In genomic region chr12:11621797-11622423, GRCh38 we compare ENCODE assay signal across 9 cellular contexts. TPM values are rescaled to one million over a fixed set of nuclear protein-coding genes. Genes with fewer than 3 reads are reported as not detected.
DNase-seq lines count a peak whose midpoint lies in the region; ATAC-seq and TF ChIP-seq lines count a peak whose summit lies in the region.
"Had no signal": no experiment of that assay in that cellular context is flagged by ENCODE, and none has a peak within 500 bp of the region (broad histone marks: within the 10 kb centered on the region; RNA-seq: fewer than 3 reads in every experiment).

No MANE protein-coding gene starts in this region.

- no peak overlapping the region for H3K9ac ChIP-seq in H9 (ENCODE audit: extremely low read depth, insufficient read length, low read length)

- no peak overlapping the region for H3K23ac ChIP-seq in H9 (ENCODE audit: insufficient read length, low read depth, low read length)

- no peak overlapping the region for H2BK15ac ChIP-seq in H9 (ENCODE audit: low read depth, low read length)

- peaks cover 44% of the 10 kb centered on the region in 2 experiments for H3K4me1 Mint-ChIP-seq in H9

- no peak overlapping the region for H3K4me3 Mint-ChIP-seq in H9

- no peaks in the 10 kb centered on the region for H4K20me1 ChIP-seq in H9 (ENCODE audit: control insufficient read depth, insufficient read depth, insufficient read length)

- peak; percentile 45 for DNase-seq in Ammon's horn (ENCODE audit: low spot score)
- peak; percentile 55 for DNase-seq in H9
- peak; percentile 11 for DNase-seq in activated CD4-positive, alpha-beta T cell treated with anti-CD3 and anti-CD28 coated beads for 1 hour
- peak in 2 of 3 donors; percentile 17 to 43 for DNase-seq in right cardiac atrium
- no peak for DNase-seq in uterus
- no peak for DNase-seq in NCI-H2171 (lab: John Stamatoyannopoulos, UW)
- DNase-seq in GM19238 (ENCODE audit: insufficient read length, low spot score), result no peak
- DNase-seq: stimulated activated CD4-positive, alpha-beta T cell treated with anti-CD3 and anti-CD28 coated beads, Interleukin-15, amount 100 ng/mL, for 24 hours had no signal

- H3K23me2 ChIP-seq in H9 (ENCODE audit: insufficient read length, low read depth, low read length, poor library complexity, severe bottlenecking), result no peaks in the 10 kb centered on the region

- no peaks in the 10 kb centered on the region for H3K27me3 Mint-ChIP-seq in H9 (ENCODE audit: low read depth)

- intact Hi-C loops in right cardiac atrium (cut with DNase I), result no loop called here
- intact Hi-C loops in uterus (cut with DNase I; ENCODE audit: low total_unique reads), result no loop called here

- H2AK5ac ChIP-seq in H9 (ENCODE audit: insufficient read length, low read length), result no peak overlapping the region

- no peak overlapping the region for H4K91ac ChIP-seq in H9 (ENCODE audit: insufficient read length, low read depth, low read length)

- no CpG with 5 or more reads among the region's 5 CpGs for WGBS in H9 (ENCODE audit: extremely low coverage, insufficient read length, low lambda C conversion rate)
- 56% methylated on average over 5 of the region's 5 CpGs for WGBS in right cardiac atrium

- no peak overlapping the region for H3T11ph ChIP-seq in H9 (ENCODE audit: low read length)

- no peak overlapping the region for H2BK20ac ChIP-seq in H9 (ENCODE audit: low read depth, low read length, poor library complexity, severe bottlenecking)

- no peak overlapping the region for H2BK120ac ChIP-seq in H9 (ENCODE audit: low read depth, low read length, poor library complexity, severe bottlenecking)

- H3K36me3 ChIP-seq in uterus, result no peaks in the 10 kb centered on the region

- H3K4me2 ChIP-seq in H9 (ENCODE audit: insufficient read depth, insufficient read length, low read length), result no peak overlapping the region

- H4K8ac ChIP-seq in H9 (replicated peaks; ENCODE audit: insufficient read length, low read depth, low read length), result no peak overlapping the region

- H3K4me1 ChIP-seq in H9 (ENCODE audit: insufficient read depth, low read length) (peaks cover 14% of the 10 kb centered on the region; the same call in 1 of the 2 replicates), right cardiac atrium (ENCODE audit: control insufficient read depth, insufficient read depth, low read length) (no peaks in the 10 kb centered on the region), uterus (no peaks in the 10 kb centered on the region)

- peaks cover 9 to 21% (median 16%) of the 10 kb centered on the region in 3 experiments for H3K36me3 Mint-ChIP-seq in H9 (ENCODE audit: insufficient read depth in 1 of 3, low read depth in 3 of 3)

- H3K9me3 ChIP-seq in H9 (ENCODE audit: control insufficient read depth, low read depth, low read length), result no peaks in the 10 kb centered on the region
- H3K9me3 ChIP-seq in right cardiac atrium (ENCODE audit: control insufficient read depth, low read length), result no peaks in the 10 kb centered on the region
- H3K9me3 ChIP-seq in uterus, result no peaks in the 10 kb centered on the region

- no peak overlapping the region for H2AFZ ChIP-seq in H9 (ENCODE audit: low read length)

- H2BK12ac ChIP-seq in H9 (ENCODE audit: insufficient read length, low read depth, low read length), result no peak overlapping the region

- H3K27me3 ChIP-seq in H9 (ENCODE audit: insufficient read depth, low read length) (no peaks in the 10 kb centered on the region), right cardiac atrium (ENCODE audit: control insufficient read depth, insufficient read depth) (no peaks in the 10 kb centered on the region), uterus (no peaks in the 10 kb centered on the region)

- peaks cover 4% of the 10 kb centered on the region; the same call in 1 of the 2 replicates for H3K79me2 ChIP-seq in H9 (ENCODE audit: insufficient read depth, low read length)

- H3K18ac ChIP-seq in H9 (ENCODE audit: insufficient read length, low read depth, low read length), result no peak overlapping the region

- peak overlapping the region in 1 of 3 experiments; percentile 69; a peak in 5 of 7 replicates for H3K27ac Mint-ChIP-seq in H9

- H3K4me3 ChIP-seq in right cardiac atrium (ENCODE audit: low read length) (no peak overlapping the region), uterus (no peak overlapping the region)

- H3K27ac ChIP-seq in H9 (ENCODE audit: insufficient read length, low read depth, low read length) (no peak overlapping the region), right cardiac atrium (ENCODE audit: low read length) (no peak overlapping the region), uterus (no peak overlapping the region)

- H3K56ac ChIP-seq in H9 (ENCODE audit: insufficient read length, low read depth, low read length), result no peak overlapping the region

- TF ChIP-seq CTCF in H9 (conservative IDR thresholded peaks at IDR 0.05), result 0 out of 3 replicates have a peak, but pooled peaks have one; percentile 16
- no peak for TF ChIP-seq CTCF in uterus (IDR thresholded peaks at IDR 0.05)

- H3K9me3 Mint-ChIP-seq in H9, result peaks cover 10 to 11% of the 10 kb centered on the region in 2 experiments

- no peak overlapping the region for H3K4ac ChIP-seq in H9 (ENCODE audit: low read depth, low read length)

- TF ChIP-seq POLR2A in uterus (IDR thresholded peaks at IDR 0.05), result no peak

- ATAC-seq in right cardiac atrium (no peak), HG02798 (IDR thresholded peaks at IDR 0.05; ENCODE audit: poor library complexity, unreplicated experiment) (no peak)

- no peak overlapping the region for H4K5ac ChIP-seq in H9 (ENCODE audit: insufficient read length, low read depth, low read length)

- no peak overlapping the region for H2BK5ac ChIP-seq in H9 (ENCODE audit: insufficient read length, low read length)

- no peak overlapping the region for H3K14ac ChIP-seq in H9 (ENCODE audit: insufficient read depth, low read length)

- H3K79me1 ChIP-seq in H9 (ENCODE audit: insufficient read depth, low read depth, low read length, poor library complexity, severe bottlenecking), result no peaks in the 10 kb centered on the region

RNA-seq across cellular contexts. Expression of gene ETV6, which starts 27.6 kb away (rescaled TPM):
- 25.2 and 28.7 TPM in 2 replicates for total RNA-seq in H9 (2021)
- total RNA-seq in right cardiac atrium, result 10 to 100 TPM in 3 of 4 donors, 1 to 10 TPM in 1; 9.9 to 31.4 (median 11.7) TPM
- polyA plus RNA-seq in right cardiac atrium, result 2.9 TPM
- 10 to 100 TPM in 1 of 4 donors, 1 to 10 TPM in 3; 7.6 to 45.5 (median 8.2) TPM for total RNA-seq in uterus

Comparison
In these comparisons a context has a peak if more than half of its experiments do, and no peak if none do; other contexts are left out.
1. DNase-seq: peak in Ammon's horn (single experiment), H9 (single experiment), activated CD4-positive, alpha-beta T cell treated with anti-CD3 and anti-CD28 coated beads for 1 hour (single experiment) and right cardiac atrium (2 of 3); none in uterus (0 of 2), NCI-H2171 (single experiment) and GM19238 (single experiment).